ENCODE assay signal across 16 cellular contexts in the genomic region with DNA sequence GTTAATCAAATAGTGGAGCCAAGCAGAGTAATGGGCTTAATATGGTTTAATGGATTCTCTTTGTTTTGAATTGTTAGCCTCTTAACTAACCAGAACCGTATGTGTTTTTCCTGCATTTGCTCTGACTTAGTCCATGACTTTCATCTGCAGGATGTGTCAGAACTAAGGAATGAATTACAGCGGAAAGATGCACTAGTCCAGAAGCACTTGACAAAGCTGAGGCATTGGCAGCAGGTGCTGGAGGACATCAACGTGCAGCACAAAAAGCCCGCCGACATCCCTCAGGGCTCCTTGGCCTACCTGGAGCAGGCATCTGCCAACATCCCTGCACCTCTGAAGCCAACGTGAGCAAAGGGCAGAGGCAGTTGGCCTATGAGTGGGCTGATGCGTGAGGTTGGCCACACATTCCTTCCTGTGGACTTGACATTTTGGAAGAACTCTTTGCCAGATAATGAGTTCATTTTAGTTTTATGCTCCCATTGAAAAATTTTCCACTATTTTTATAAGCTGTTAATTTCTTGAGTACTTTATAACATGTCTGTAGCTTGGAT. TPM values are rescaled to one million over a fixed set of nuclear protein-coding genes. Genes with fewer than 3 reads are reported as not detected.
A peak's percentile ranks its signal among the peaks of the same experiment; 100 is the strongest.
DNase-seq lines count a peak whose midpoint lies in the region; ATAC-seq lines count a peak whose summit lies in the region.
"Had no signal": no experiment of that assay in that cellular context is flagged by ENCODE, and none has a peak within 500 bp of the region (broad histone marks: within the 10 kb centered on the region; RNA-seq: fewer than 3 reads in every experiment).

No MANE protein-coding gene starts in this region.

- intact Hi-C loops in activated CD4-positive, alpha-beta memory T cell treated with anti-CD3 and anti-CD28 coated beads for 36 hours (cut with micrococcal nuclease) = no loop called here

- H3K4me3 Mint-ChIP-seq in activated CD4-positive, alpha-beta memory T cell treated with anti-CD3 and anti-CD28 coated beads for 36 hours = no peak overlapping the region
- H3K4me3 Mint-ChIP-seq in stimulated activated naive B cell treated with anti-CD40 and anti-IgM and Interleukin-4, amounts not matched to agents 10 μg/mL and 1 μg/mL and 100 μg/mL, for 72 hours = no peak overlapping the region

- ATAC-seq in stimulated activated naive B cell treated with anti-CD40 and anti-IgM and Interleukin-4, amounts not matched to agents 10 μg/mL and 1 μg/mL and 100 μg/mL, for 72 hours (replicated peaks) = no peak
- ATAC-seq: Panc1, Right ventricle myocardium inferior had no signal

- POLR2A ChIA-PET in activated CD4-positive, alpha-beta memory T cell treated with anti-CD3 and anti-CD28 coated beads for 36 hours (lab: Charles Lee) = no interaction called here

- H3K4me1 Mint-ChIP-seq in activated CD4-positive, alpha-beta memory T cell treated with anti-CD3 and anti-CD28 coated beads for 36 hours (ENCODE audit: low read depth) = peaks cover 14% of the 10 kb centered on the region
- peaks cover 8 to 19% of the 10 kb centered on the region in 2 donors for H3K4me1 Mint-ChIP-seq in stimulated activated naive B cell treated with anti-CD40 and anti-IgM and Interleukin-4, amounts not matched to agents 10 μg/mL and 1 μg/mL and 100 μg/mL, for 72 hours

- peaks cover 57% of the 10 kb centered on the region for H3K36me3 Mint-ChIP-seq in activated CD4-positive, alpha-beta memory T cell treated with anti-CD3 and anti-CD28 coated beads for 36 hours
- H3K36me3 Mint-ChIP-seq in stimulated activated naive B cell treated with anti-CD40 and anti-IgM and Interleukin-4, amounts not matched to agents 10 μg/mL and 1 μg/mL and 100 μg/mL, for 72 hours = peaks cover 31 to 61% of the 10 kb centered on the region in 2 donors

- H3K27me3 Mint-ChIP-seq in activated CD4-positive, alpha-beta memory T cell treated with anti-CD3 and anti-CD28 coated beads for 36 hours = no peaks in the 10 kb centered on the region
- no peaks in the 10 kb centered on the region for H3K27me3 Mint-ChIP-seq in stimulated activated naive B cell treated with anti-CD40 and anti-IgM and Interleukin-4, amounts not matched to agents 10 μg/mL and 1 μg/mL and 100 μg/mL, for 72 hours

- DNase-seq in AG08395 (ENCODE audit: low spot score) = peak; percentile 57
- peak; percentile 57 for DNase-seq in EL
- peak; percentile 44 for DNase-seq in LHCN-M2 (ENCODE audit: low read depth)
- DNase-seq in fibroblast of the conjunctiva (ENCODE audit: low read depth) = peak; percentile 49
- no peak for DNase-seq in activated CD4-positive, alpha-beta memory T cell treated with anti-CD3 and anti-CD28 coated beads for 36 hours
- DNase-seq in foreskin melanocyte = no peak
- no peak for DNase-seq in NCI-H1048 (lab: John Stamatoyannopoulos, UW)
- no peak for DNase-seq in stimulated activated naive B cell treated with anti-CD40 and anti-IgM and Interleukin-4, amounts not matched to agents 10 μg/mL and 1 μg/mL and 100 μg/mL, for 72 hours
- DNase-seq: COR-L47, Karpas-422, NCI-H1417 treated with DMSO at 0.1 percent for 48 hours, NCI-H2029, NCI-H2171 treated with DMSO at 0.1 percent for 48 hours, NCI-H510A had no signal

- CTCF ChIA-PET in activated CD4-positive, alpha-beta memory T cell treated with anti-CD3 and anti-CD28 coated beads for 36 hours (lab: Charles Lee) = no interaction called here

- H3K27ac Mint-ChIP-seq in activated CD4-positive, alpha-beta memory T cell treated with anti-CD3 and anti-CD28 coated beads for 36 hours = no peak overlapping the region
- H3K27ac Mint-ChIP-seq in stimulated activated naive B cell treated with anti-CD40 and anti-IgM and Interleukin-4, amounts not matched to agents 10 μg/mL and 1 μg/mL and 100 μg/mL, for 72 hours = no peak overlapping the region

- H3K9me3 Mint-ChIP-seq in activated CD4-positive, alpha-beta memory T cell treated with anti-CD3 and anti-CD28 coated beads for 36 hours = no peaks in the 10 kb centered on the region
- H3K9me3 Mint-ChIP-seq in stimulated activated naive B cell treated with anti-CD40 and anti-IgM and Interleukin-4, amounts not matched to agents 10 μg/mL and 1 μg/mL and 100 μg/mL, for 72 hours = no peaks in the 10 kb centered on the region

RNA-seq across cellular contexts. Expression of gene MED28, which starts 9.1 kb away (rescaled TPM):
- total RNA-seq in LHCN-M2 (2014; rRNA removed) = 6.3 and 9.2 TPM in 2 replicates
- 46.4 TPM for polyA plus RNA-seq in LHCN-M2 (2012)
- 10 to 100 TPM; 52.9 to 54.5 TPM for total RNA-seq in activated CD4-positive, alpha-beta memory T cell treated with anti-CD3 and anti-CD28 coated beads for 36 hours

RNA-seq across cellular contexts. Expression of gene LAP3, which starts 46.5 kb away (rescaled TPM):
- 78.1 and 90.6 TPM in 2 replicates for total RNA-seq in LHCN-M2 (2014; rRNA removed)
- 38.1 TPM for polyA plus RNA-seq in LHCN-M2 (2012)
- total RNA-seq in activated CD4-positive, alpha-beta memory T cell treated with anti-CD3 and anti-CD28 coated beads for 36 hours = 100 to 1,000 TPM; 118 to 120 TPM

Comparison
In these comparisons a context has a peak if more than half of its experiments do, and no peak if none do; other contexts are left out.
1. DNase-seq: peak in AG08395 (single experiment), EL (single experiment), LHCN-M2 (single experiment) and fibroblast of the conjunctiva (single experiment); none in activated CD4-positive, alpha-beta memory T cell treated with anti-CD3 and anti-CD28 coated beads for 36 hours (single experiment), foreskin melanocyte (single experiment), NCI-H1048 (single experiment) and stimulated activated naive B cell treated with anti-CD40 and anti-IgM and Interleukin-4, amounts not matched to agents 10 μg/mL and 1 μg/mL and 100 μg/mL, for 72 hours (single experiment).